8 cellular contexts compared by ENCODE assay signal in the genomic region with DNA sequence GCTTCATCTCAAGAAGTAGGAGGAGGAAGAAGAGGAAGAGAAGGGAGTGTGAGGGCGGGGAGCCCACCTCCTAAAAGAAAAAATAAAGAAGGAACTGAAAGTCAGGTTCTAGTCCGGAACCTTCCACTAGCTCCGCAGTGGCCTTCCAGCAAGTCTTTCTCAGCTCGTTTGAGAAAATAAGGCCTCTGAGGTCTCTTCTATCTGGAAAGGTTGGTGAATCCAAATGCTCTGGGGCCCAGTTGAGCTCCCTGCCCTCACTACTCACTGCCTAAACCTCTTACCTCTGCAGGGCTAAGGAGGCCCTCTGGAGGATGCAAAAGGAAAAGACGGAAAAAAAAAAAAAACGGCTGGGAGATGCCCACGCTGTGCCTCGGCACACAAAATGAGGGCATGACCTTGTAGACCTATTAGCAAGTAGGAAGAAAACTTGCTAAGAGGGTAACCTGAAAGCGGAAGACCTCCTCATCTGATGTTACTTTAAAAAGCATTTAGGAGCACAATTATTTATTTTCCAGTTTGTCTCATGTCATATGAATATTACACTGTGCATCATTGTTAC. TPM values are rescaled to one million over a fixed set of nuclear protein-coding genes. Genes with fewer than 3 reads are reported as not detected.
A peak's percentile ranks its signal among the peaks of the same experiment; 100 is the strongest.
DNase-seq lines count a peak whose midpoint lies in the region; ATAC-seq and TF ChIP-seq lines count a peak whose summit lies in the region.

No MANE protein-coding gene starts in this region.

- intact Hi-C loops in left ventricle myocardium superior (cut with micrococcal nuclease), result no loop called here

- no peaks in the 10 kb centered on the region for H3K4me1 ChIP-seq in Peyer's patch

- DNase-seq in activated CD4-positive, CD25-positive, alpha-beta regulatory T cell treated with anti-CD3 and anti-CD28 coated beads, Interleukin-2, amount 50 U/mL, for 72 hours, result no peak
- peak; percentile 37 for DNase-seq in HT-29 (ENCODE audit: low spot score)
- peak in 1 of 3 donors; percentile 54 for DNase-seq in Peyer's patch
- peak; percentile 41 for DNase-seq in activated naive CD4-positive, alpha-beta T cell treated with anti-CD3 and anti-CD28 coated beads, Interleukin-2, amount 50 U/mL, for 16 hours
- DNase-seq in left ventricle myocardium superior, result no peak
- peak; percentile 47 for DNase-seq in stimulated activated CD4-positive, alpha-beta T cell treated with anti-CD3 and anti-CD28 coated beads, Interleukin-15, amount 100 ng/mL, for 24 hours
- DNase-seq in occipital lobe (lab: John Stamatoyannopoulos, UW), result no peak

- no peak overlapping the region for H3K4me3 ChIP-seq in Peyer's patch

- peak; percentile 67 to 84 for ATAC-seq in activated CD4-positive, CD25-positive, alpha-beta regulatory T cell treated with anti-CD3 and anti-CD28 coated beads, Interleukin-2, amount 50 U/mL, for 24 hours
- peak; percentile 73 for ATAC-seq in left ventricle myocardium superior

- H3K9me3 ChIP-seq in Peyer's patch, result no peaks in the 10 kb centered on the region

- no peaks in the 10 kb centered on the region for H3K27me3 ChIP-seq in Peyer's patch

- H3K36me3 ChIP-seq in Peyer's patch, result no peaks in the 10 kb centered on the region

- TF ChIP-seq POLR2A in Peyer's patch (IDR thresholded peaks at IDR 0.05), result no peak

- H3K27ac ChIP-seq in Peyer's patch, result peak overlapping the region in 1 of 4 donors; percentile 21

- TF ChIP-seq CTCF in Peyer's patch (IDR thresholded peaks at IDR 0.05), result peak in 4 of 6 experiments; percentile 44 to 59 (median 51)

RNA-seq across cellular contexts. Expression of a gene that starts 35.9 kb away (rescaled TPM):
- not detected in 2 replicates for total RNA-seq in HT-29 (2014; rRNA removed; shearing (Covaris generic))
- 10 to 100 TPM; 30.5 to 61.1 (median 51.2) TPM for total RNA-seq in Peyer's patch
- total RNA-seq in left ventricle myocardium superior, result 61.7 TPM
- 4.1 TPM for total RNA-seq in occipital lobe

RNA-seq across cellular contexts. Expression of a gene that starts 44.2 kb away (rescaled TPM):
- 13.9 and 14.2 TPM in 2 replicates for total RNA-seq in HT-29 (2014; rRNA removed; shearing (Covaris generic))
- total RNA-seq in Peyer's patch, result 10 to 100 TPM; 35.2 to 59.4 (median 50.9) TPM
- 9.2 TPM for total RNA-seq in left ventricle myocardium superior
- total RNA-seq in occipital lobe, result 22.8 TPM

Comparison
In these comparisons a context has a peak if more than half of its experiments do, and no peak if none do; other contexts are left out.
1. DNase-seq: peak in HT-29 (single experiment), activated naive CD4-positive, alpha-beta T cell treated with anti-CD3 and anti-CD28 coated beads, Interleukin-2, amount 50 U/mL, for 16 hours (single experiment) and stimulated activated CD4-positive, alpha-beta T cell treated with anti-CD3 and anti-CD28 coated beads, Interleukin-15, amount 100 ng/mL, for 24 hours (single experiment); none in activated CD4-positive, CD25-positive, alpha-beta regulatory T cell treated with anti-CD3 and anti-CD28 coated beads, Interleukin-2, amount 50 U/mL, for 72 hours (single experiment), left ventricle myocardium superior (single experiment) and occipital lobe (single experiment).